In genomic region chr18:61637905-61638304, GRCh38 we compare ENCODE assay signal across 24 cellular contexts.
DNase-seq lines count a peak whose midpoint lies in the region; ATAC-seq and TF ChIP-seq lines count a peak whose summit lies in the region.
"Had no signal": no experiment of that assay in that cellular context is flagged by ENCODE, and none has a peak within 500 bp of the region (broad histone marks: within the 10 kb centered on the region; RNA-seq: fewer than 3 reads in every experiment).

No MANE protein-coding gene starts in this region.

- H3K4me3 ChIP-seq in H7 (ENCODE audit: insufficient read depth, low read depth, low read length) (no peak overlapping the region), colonic mucosa (no peak overlapping the region), parathyroid adenoma (ENCODE audit: low read depth, low read length) (no peak overlapping the region), prostate gland (no peak overlapping the region), adrenal gland (no peak overlapping the region)
- H3K4me3 ChIP-seq: A549, GM12878, K562 had no signal

- H3K9me3 ChIP-seq in colonic mucosa (no peaks in the 10 kb centered on the region), parathyroid adenoma (ENCODE audit: control insufficient read depth, low read length) (no peaks in the 10 kb centered on the region), prostate gland (no peaks in the 10 kb centered on the region), adrenal gland (replicated peaks in 1 of 3) (no peaks in the 10 kb centered on the region)
- H3K9me3 ChIP-seq: A549, neutrophil had no signal

- no peak overlapping the region for H3K4me2 ChIP-seq in parathyroid adenoma (ENCODE audit: low read length)
- H3K4me2 ChIP-seq: A549 had no signal

- H3K9ac ChIP-seq in colonic mucosa (ENCODE audit: low read depth in 2 of 2, low read length in 2 of 2) (peak overlapping the region in 1 of 2 donors; percentile 31), parathyroid adenoma (no peak overlapping the region)

- WGBS in prostate gland, result 56% methylated on average over 2 of the region's 2 CpGs
- WGBS in adrenal gland, 4 donors, result 56 to 93% (median 88%) methylated on average over 1 to 2 of the region's 2 CpGs

- DNase-seq in H7, result peak; percentile 38
- peak; percentile 64 for DNase-seq in colonic mucosa
- peak; percentile 31 for DNase-seq in iPS-NIHi11 (ENCODE audit: low spot score)
- no peak for DNase-seq in prostate gland (ENCODE audit: low spot score)
- no peak for DNase-seq in DMS 273 (lab: John Stamatoyannopoulos, UW; ENCODE audit: unreplicated experiment)
- no peak for DNase-seq in adrenal gland
- DNase-seq: activated CD4-positive, alpha-beta T cell treated with anti-CD3 and anti-CD28 coated beads, Interleukin-2, amount 50 U/mL, for 1 hour; activated naive CD4-positive, alpha-beta T cell; activated T-cell treated with anti-CD3 and anti-CD28 coated beads, Interleukin-2, amount 50 U/mL, for 48 hours; CD4-positive, alpha-beta memory T cell; effector memory CD8-positive, alpha-beta T cell; foreskin keratinocyte; NCI-H1105; NCI-H187 treated with DMSO at 0.1 percent for 48 hours; NCI-H2171 treated with DMSO at 0.1 percent for 48 hours; stimulated activated naive CD8-positive, alpha-beta T cell treated with anti-CD3 and anti-CD28 coated beads, Interleukin-15, Interleukin-2, amounts not matched to agents 100 U/mL and 50 U/mL, for 24 hours; SW 1271 had no signal

- TF ChIP-seq CTCF in colonic mucosa (IDR thresholded peaks at IDR 0.05) (no peak), parathyroid adenoma (IDR thresholded peaks at IDR 0.05) (no peak), prostate gland (IDR thresholded peaks at IDR 0.05) (no peak), adrenal gland (IDR thresholded peaks at IDR 0.05) (no peak)

- peak overlapping the region; percentile 16 for H2AFZ ChIP-seq in parathyroid adenoma

- no peaks in the 10 kb centered on the region for H3K79me2 ChIP-seq in parathyroid adenoma

- TF ChIP-seq POLR2A in prostate gland (IDR thresholded peaks at IDR 0.05), result no peak
- TF ChIP-seq POLR2A in adrenal gland (IDR thresholded peaks at IDR 0.05), result no peak

- H3K27me3 ChIP-seq in H7 (ENCODE audit: control insufficient read depth, insufficient read depth, low read length) (peaks cover 30% of the 10 kb centered on the region), colonic mucosa (no peaks in the 10 kb centered on the region), parathyroid adenoma (ENCODE audit: control insufficient read depth, insufficient read depth, low read length) (no peaks in the 10 kb centered on the region), prostate gland (replicated peaks; ENCODE audit: insufficient read depth) (no peaks in the 10 kb centered on the region), adrenal gland (no peaks in the 10 kb centered on the region)
- H3K27me3 ChIP-seq: foreskin keratinocyte had no signal

- intact Hi-C loops in colonic mucosa (cut with DNase I), result loop anchor here (2.0 to 5.0 kb wide), 2 partner anchors 257 to 489 kb away; no protein-coding TSS in a partner anchor
- intact Hi-C loops in prostate gland (cut with DNase I), result loop anchor here (10.0 kb wide), 1 partner anchor 497 kb away; no protein-coding TSS in a partner anchor
- intact Hi-C loops in adrenal gland (cut with DNase I), result loop anchor here (2.0 to 10.0 kb wide), 5 partner anchors 63 to 494 kb away; partner anchors contain the start of gene RNF152 (in 1 of the 2)

- H3K36me3 ChIP-seq in H7 (replicated peaks; ENCODE audit: control insufficient read depth, insufficient read depth, low read length), result no peaks in the 10 kb centered on the region
- H3K36me3 ChIP-seq in colonic mucosa, result no peaks in the 10 kb centered on the region
- H3K36me3 ChIP-seq in parathyroid adenoma (ENCODE audit: control insufficient read depth, insufficient read depth, low read length), result no peaks in the 10 kb centered on the region
- no peaks in the 10 kb centered on the region for H3K36me3 ChIP-seq in prostate gland
- H3K36me3 ChIP-seq in adrenal gland (replicated peaks in 1 of 2), result no peaks in the 10 kb centered on the region
- H3K36me3 ChIP-seq: neutrophil had no signal

- H3K4me1 ChIP-seq in colonic mucosa (peaks cover 13% of the 10 kb centered on the region), parathyroid adenoma (no peaks in the 10 kb centered on the region), prostate gland (replicated peaks) (peaks cover 9% of the 10 kb centered on the region), adrenal gland (replicated peaks in 1 of 2) (peaks cover 0 to 8% of the 10 kb centered on the region in 2 donors)
- H3K4me1 ChIP-seq: A549 had no signal

- ATAC-seq in HG03196 (IDR thresholded peaks at IDR 0.05; ENCODE audit: unreplicated experiment), result no peak
- ATAC-seq: A549; effector memory CD8-positive, alpha-beta T cell; GM12878; K562; Panc1; stimulated activated naive CD8-positive, alpha-beta T cell treated with anti-CD3 and anti-CD28 coated beads, Interleukin-15, Interleukin-2, amounts not matched to agents 100 U/mL and 50 U/mL, for 24 hours had no signal

- H3K27ac ChIP-seq in colonic mucosa (peak overlapping the region; percentile 86), parathyroid adenoma (no peak overlapping the region), prostate gland (no peak overlapping the region), adrenal gland (no peak overlapping the region)
- H3K27ac ChIP-seq: A549, foreskin keratinocyte, neutrophil had no signal

Comparison
In these comparisons a context has a peak if more than half of its experiments do, and no peak if none do; other contexts are left out.
1. DNase-seq: peak in H7 (single experiment), colonic mucosa (single experiment) and iPS-NIHi11 (single experiment); none in prostate gland (single experiment), DMS 273 (single experiment) and adrenal gland (0 of 7).